ENCODE assay signal across 1 cellular context in genomic region chr1:103110701-103111100, GRCh38.
TF ChIP-seq lines count a peak whose summit lies in the region.

No MANE protein-coding gene starts in this region.

TF ChIP-seq in SK-N-SH treated with all-trans-retinoic acid at 6 μM for 48 hours, 23 proteins besides CTCF, POLR2A, EP300 and RAD21 (continued from another document):
- TF ChIP-seq PATZ1 (CRISPR knock-in tag; IDR thresholded peaks at IDR 0.05; ENCODE audit: borderline replicate concordance), result no peak
